Comparison of ENCODE assay signal across 12 cellular contexts in genomic region chr5:72427488-72428437, GRCh38.
DNase-seq lines count a peak whose midpoint lies in the region; ATAC-seq and TF ChIP-seq lines count a peak whose summit lies in the region.
"Had no signal": no experiment of that assay in that cellular context is flagged by ENCODE, and none has a peak within 500 bp of the region (broad histone marks: within the 10 kb centered on the region; RNA-seq: fewer than 3 reads in every experiment).

No MANE protein-coding gene starts in this region.

- no peaks in the 10 kb centered on the region for H3K9me3 ChIP-seq in neural progenitor cell (ENCODE audit: low read depth)
- H3K9me3 ChIP-seq: BE2C had no signal

- H3K36me3 ChIP-seq in neural progenitor cell = no peaks in the 10 kb centered on the region
- H3K36me3 ChIP-seq: BE2C had no signal

- TF ChIP-seq CTCF in fibroblast of mammary gland (conservative IDR thresholded peaks at IDR 0.05; ENCODE audit: control insufficient read depth, insufficient read depth, low read depth, low read length) = no peak
- no peak for TF ChIP-seq CTCF in neural progenitor cell (IDR thresholded peaks at IDR 0.05)

- H2AFZ ChIP-seq in neural progenitor cell (replicated peaks) = no peak overlapping the region

- DNase-seq in DMS 273 (lab: John Stamatoyannopoulos, UW; ENCODE audit: unreplicated experiment) (peak; percentile 70), LHCN-M2 (ENCODE audit: low read depth) (peak; percentile 99), fibroblast of mammary gland (ENCODE audit: low read depth) (peak; percentile 50), neural progenitor cell (ENCODE audit: low spot score) (peak; percentile 49), NK-92 (lab: John Stamatoyannopoulos, UW; ENCODE audit: unreplicated experiment) (no peak), substantia nigra (lab: John Stamatoyannopoulos, UW) (no peak)
- DNase-seq: activated CD4-positive, alpha-beta T cell treated with anti-CD3 and anti-CD28 coated beads for 1 hour; BE2C; immature natural killer cell; KBM-7 had no signal

- H3F3A ChIP-seq in neural progenitor cell (ENCODE audit: low read depth) = no peaks in the 10 kb centered on the region

- no peak overlapping the region for H3K9ac ChIP-seq in neural progenitor cell

- no peak overlapping the region for H3K27ac Mint-ChIP-seq in neural progenitor cell
- H3K27ac Mint-ChIP-seq: immature natural killer cell had no signal

- H3K4me3 ChIP-seq in fibroblast of mammary gland (ENCODE audit: control insufficient read depth, low read depth, low read length) (no peak overlapping the region), neural progenitor cell (no peak overlapping the region)

- peaks cover 22% of the 10 kb centered on the region for H3K4me1 Mint-ChIP-seq in neural progenitor cell
- H3K4me1 Mint-ChIP-seq: immature natural killer cell had no signal

- H3K27me3 Mint-ChIP-seq in neural progenitor cell (ENCODE audit: insufficient read depth, low read depth) = peaks cover 8% of the 10 kb centered on the region

- no peaks in the 10 kb centered on the region for H4K20me1 ChIP-seq in neural progenitor cell (ENCODE audit: low read depth)

- H3K4me3 Mint-ChIP-seq in neural progenitor cell = no peak overlapping the region
- H3K4me3 Mint-ChIP-seq: immature natural killer cell had no signal

- H3K4me2 ChIP-seq in neural progenitor cell = no peak overlapping the region

- H3K4me1 ChIP-seq in neural progenitor cell = no peaks in the 10 kb centered on the region
- H3K4me1 ChIP-seq: BE2C had no signal

- H3K27me3 ChIP-seq in neural progenitor cell = no peaks in the 10 kb centered on the region
- H3K27me3 ChIP-seq: BE2C had no signal

- H3K27ac ChIP-seq in neural progenitor cell = no peak overlapping the region
- no peak overlapping the region for H3K27ac ChIP-seq in substantia nigra (ENCODE audit: low read depth, low read length, poor library complexity, severe bottlenecking)

- no peak for ATAC-seq in HG03378 (IDR thresholded peaks at IDR 0.05; ENCODE audit: unreplicated experiment)
- ATAC-seq in HG03097 (IDR thresholded peaks at IDR 0.05; ENCODE audit: low FRiP score, unreplicated experiment) = no peak

- no peaks in the 10 kb centered on the region for H3K9me3 Mint-ChIP-seq in neural progenitor cell

- no peaks in the 10 kb centered on the region for H3K36me3 Mint-ChIP-seq in neural progenitor cell
- H3K36me3 Mint-ChIP-seq: immature natural killer cell had no signal

- no peaks in the 10 kb centered on the region for H3K79me2 ChIP-seq in neural progenitor cell (ENCODE audit: low read depth)

Comparison
In these comparisons a context has a peak if more than half of its experiments do, and no peak if none do; other contexts are left out.
1. DNase-seq: peak in DMS 273 (single experiment), LHCN-M2 (single experiment), fibroblast of mammary gland (single experiment) and neural progenitor cell (single experiment); none in NK-92 (single experiment) and substantia nigra (0 of 49).